ENCODE assay signal across 12 cellular contexts in the genomic region with DNA sequence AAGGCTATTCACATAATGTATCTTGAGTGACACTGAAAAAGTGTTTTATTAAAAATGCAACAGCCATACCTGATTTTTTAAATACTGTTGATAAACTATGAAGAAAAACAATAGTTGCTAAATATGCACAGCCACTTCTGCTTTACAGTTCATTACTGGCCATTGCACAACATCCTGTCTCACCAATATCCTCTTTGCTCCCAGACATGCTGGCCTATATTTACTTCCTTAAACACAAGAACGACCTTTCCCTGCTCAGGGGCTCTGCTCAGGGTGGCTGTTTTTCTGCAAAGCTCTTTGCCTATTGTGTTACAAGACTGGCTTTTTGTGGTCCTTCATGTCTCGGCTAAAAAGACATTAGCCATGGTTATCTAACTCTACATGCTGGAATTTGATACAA. TPM values are rescaled to one million over a fixed set of nuclear protein-coding genes. Genes with fewer than 3 reads are reported as not detected.
"Had no signal": no experiment of that assay in that cellular context is flagged by ENCODE, and none has a peak within 500 bp of the region (broad histone marks: within the 10 kb centered on the region; RNA-seq: fewer than 3 reads in every experiment).

No MANE protein-coding gene starts in this region.

RNA-seq across cellular contexts. Expression of gene OR1A1, which starts 31.2 kb away (rescaled TPM):
- total RNA-seq: activated CD4-positive, alpha-beta T cell treated with anti-CD3 and anti-CD28 coated beads, Interleukin-2, amount 10 ng/mL, durations not matched to agents 7 days and 5 days; activated naive CD4-positive, alpha-beta T cell treated with anti-CD3 and anti-CD28 coated beads for 36 hours; cardiac septum; esophagus squamous epithelium; foreskin keratinocyte; liver; mesothelial cell of epicardium; naive thymus-derived CD8-positive, alpha-beta T cell; progenitor cell of endocrine pancreas; sciatic nerve; spleen had no signal
- polyA plus RNA-seq: foreskin keratinocyte; keratinocyte; liver; naive thymus-derived CD8-positive, alpha-beta T cell; spleen had no signal

RNA-seq across cellular contexts. Expression of gene OR1A2, which starts 41.4 kb away (rescaled TPM):
- total RNA-seq: activated CD4-positive, alpha-beta T cell treated with anti-CD3 and anti-CD28 coated beads, Interleukin-2, amount 10 ng/mL, durations not matched to agents 7 days and 5 days; activated naive CD4-positive, alpha-beta T cell treated with anti-CD3 and anti-CD28 coated beads for 36 hours; cardiac septum; esophagus squamous epithelium; foreskin keratinocyte; liver; mesothelial cell of epicardium; naive thymus-derived CD8-positive, alpha-beta T cell; progenitor cell of endocrine pancreas; sciatic nerve; spleen had no signal
- polyA plus RNA-seq: foreskin keratinocyte; keratinocyte; liver; naive thymus-derived CD8-positive, alpha-beta T cell; spleen had no signal

RNA-seq across cellular contexts. Expression of gene OR3A1, which starts 59.5 kb away (rescaled TPM):
- total RNA-seq: cardiac septum, esophagus squamous epithelium, foreskin keratinocyte, liver, mesothelial cell of epicardium, progenitor cell of endocrine pancreas, sciatic nerve had no signal
- polyA plus RNA-seq: foreskin keratinocyte, keratinocyte, liver had no signal
